In genomic region chr5:122297587-122298298, GRCh38 we compare ENCODE assay signal across 1 cellular context.
TF ChIP-seq lines count a peak whose summit lies in the region.

No MANE protein-coding gene starts in this region.

TF ChIP-seq in GM23338, 12 proteins besides CTCF, POLR2A, EP300 and RAD21 (continued from another document):
- TF ChIP-seq REST (IDR thresholded peaks at IDR 0.05; ENCODE audit: unreplicated experiment): no peak
